ENCODE assay signal across 8 cellular contexts in the genomic region with DNA sequence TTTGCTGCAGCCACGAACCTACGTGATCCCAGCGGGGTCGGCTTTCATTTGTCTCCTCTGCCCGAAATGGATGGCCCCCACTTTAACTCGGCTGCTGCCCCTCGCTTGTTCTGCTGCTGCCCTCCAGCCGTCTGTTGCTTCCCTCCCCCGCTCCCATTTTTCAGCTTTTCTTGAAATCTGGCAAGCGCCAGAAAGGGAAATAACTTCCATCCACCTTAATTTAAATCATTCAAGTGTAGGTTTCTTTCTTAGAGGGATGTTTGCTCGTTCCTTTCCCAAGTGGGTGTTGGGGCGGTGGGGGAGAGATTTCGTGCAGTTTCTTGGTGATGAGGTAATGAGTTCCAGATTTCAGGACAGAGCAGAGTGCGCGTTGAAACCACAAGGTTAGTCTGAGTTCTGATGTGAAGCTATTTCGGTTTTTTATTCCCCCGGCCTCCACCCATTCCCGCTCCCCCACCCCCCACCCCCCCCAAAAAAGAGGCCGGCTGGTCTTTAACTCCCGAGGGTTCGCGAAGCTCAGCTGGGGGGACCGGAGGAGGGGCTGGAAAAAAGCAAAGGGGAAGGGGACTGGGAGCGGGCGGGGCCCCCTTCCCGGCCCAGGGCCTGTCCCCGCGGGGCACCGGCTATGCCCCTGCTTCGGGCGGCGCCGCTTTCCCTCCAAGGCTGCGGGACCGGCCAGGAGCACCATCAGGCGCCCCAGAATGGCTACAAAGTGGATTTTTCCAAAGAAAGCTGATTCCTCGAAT. TPM values are rescaled to one million over a fixed set of nuclear protein-coding genes. Genes with fewer than 3 reads are reported as not detected.
DNase-seq lines count a peak whose midpoint lies in the region; ATAC-seq and TF ChIP-seq lines count a peak whose summit lies in the region.

No MANE protein-coding gene starts in this region.

- H4K20me1 ChIP-seq in GM23338 (replicated peaks; ENCODE audit: insufficient read depth), result peaks cover 18% of the 10 kb centered on the region

- TF ChIP-seq CTCF in AG04449 (IDR thresholded peaks at IDR 0.05; ENCODE audit: insufficient read depth, low read length, missing control alignments) (no peak), GM23338 (conservative IDR thresholded peaks at IDR 0.05; ENCODE audit: low read depth in 2 of 2) (no peak), lower leg skin (IDR thresholded peaks at IDR 0.05) (no peak)

- H3K36me3 ChIP-seq in GM23338 (ENCODE audit: insufficient read depth), result peaks cover 15% of the 10 kb centered on the region; the same call in 1 of the 2 replicates

- H3K27ac ChIP-seq in GM23338 (ENCODE audit: low read depth), result peak overlapping the region; percentile 100

- H3K27ac Mint-ChIP-seq in GM23338, result peak overlapping the region; percentile 100
- H3K27ac Mint-ChIP-seq in T-helper 2 cell treated with Interferon-gamma antibody and Interleukin-4, amounts not matched to agents 5 μg/mL and 100 μg/mL, for 36 hours, result peak overlapping the region; percentile 100

- peak; percentile 90 for DNase-seq in AG04449 (ENCODE audit: low read depth, low spot score)
- peak; percentile 63 for DNase-seq in GM23338 (ENCODE audit: low spot score)
- DNase-seq in T-helper 2 cell treated with Interferon-gamma antibody and Interleukin-4, amounts not matched to agents 5 μg/mL and 100 μg/mL, for 36 hours (ENCODE audit: low spot score), result peak; percentile 54
- DNase-seq in dedifferentiated amniotic fluid mesenchymal stem cell (ENCODE audit: extremely low spot score), result peak; percentile 96
- peak; percentile 66 to 92 for DNase-seq in lower leg skin (ENCODE audit: low spot score in 2 of 2)
- peak in 5 of 6 experiments; percentile 42 to 74 (median 58) for DNase-seq in stimulated activated naive CD4-positive, alpha-beta T cell (lab: John Stamatoyannopoulos, UW)
- DNase-seq in foreskin melanocyte, result no peak

- CTCF ChIA-PET in AG04449 (lab: Yijun Ruan, JAX), result interaction anchor here (0.7 to 2.0 kb wide), 11 partner anchors 10 to 850 kb away, joined by 3 to 11 read pairs (median 4); no protein-coding TSS in a partner anchor

- intact Hi-C loops in lower leg skin (cut with DNase I; ENCODE audit: low total_unique reads), result loop anchor here (10.0 kb wide), 1 partner anchor 250 kb away; no protein-coding TSS in a partner anchor

- H3K4me3 Mint-ChIP-seq in GM23338, result peak overlapping the region; percentile 95
- H3K4me3 Mint-ChIP-seq in T-helper 2 cell treated with Interferon-gamma antibody and Interleukin-4, amounts not matched to agents 5 μg/mL and 100 μg/mL, for 36 hours, result peak overlapping the region; percentile 91

- 0 to 1% methylated on average over 34 to 37 of the region's 37 CpGs for WGBS in lower leg skin, 2 donors

- H3K4me3 ChIP-seq in AG04449 (ENCODE audit: low read depth, low read length) (peak overlapping the region; percentile 99), GM23338 (peak overlapping the region; percentile 92), lower leg skin (ENCODE audit: low read depth, poor library complexity, severe bottlenecking) (peak overlapping the region; percentile 74)

- H3K9me3 Mint-ChIP-seq in GM23338, result peaks cover 26% of the 10 kb centered on the region
- peaks cover 14% of the 10 kb centered on the region for H3K9me3 Mint-ChIP-seq in T-helper 2 cell treated with Interferon-gamma antibody and Interleukin-4, amounts not matched to agents 5 μg/mL and 100 μg/mL, for 36 hours

- H3K36me3 Mint-ChIP-seq in GM23338 (ENCODE audit: low read depth), result peaks cover 50% of the 10 kb centered on the region
- peaks cover 22% of the 10 kb centered on the region for H3K36me3 Mint-ChIP-seq in T-helper 2 cell treated with Interferon-gamma antibody and Interleukin-4, amounts not matched to agents 5 μg/mL and 100 μg/mL, for 36 hours (ENCODE audit: low read depth)

- H3K4me1 ChIP-seq in GM23338 (ENCODE audit: insufficient read depth), result peaks cover 10% of the 10 kb centered on the region

- peaks cover 25% of the 10 kb centered on the region for H3F3A ChIP-seq in GM23338 (replicated peaks; ENCODE audit: low read depth)

- ATAC-seq in GM23338 (peak; percentile 4), HG02973 (IDR thresholded peaks at IDR 0.05; ENCODE audit: unreplicated experiment) (no peak)

- no peak for TF ChIP-seq POLR2A in lower leg skin (IDR thresholded peaks at IDR 0.05)

- POLR2A ChIA-PET in AG04449 (lab: Yijun Ruan, JAX), result interaction anchor here (0.5 to 1.6 kb wide), 10 partner anchors 12 to 546 kb away, joined by 3 to 10 read pairs (median 3); no protein-coding TSS in a partner anchor

- peaks cover 32% of the 10 kb centered on the region for H3K4me1 Mint-ChIP-seq in GM23338
- peaks cover 34% of the 10 kb centered on the region for H3K4me1 Mint-ChIP-seq in T-helper 2 cell treated with Interferon-gamma antibody and Interleukin-4, amounts not matched to agents 5 μg/mL and 100 μg/mL, for 36 hours (ENCODE audit: low read depth)

- H3K27me3 Mint-ChIP-seq in GM23338 (ENCODE audit: insufficient read depth, low read depth, poor library complexity), result peaks cover 54% of the 10 kb centered on the region
- H3K27me3 Mint-ChIP-seq in T-helper 2 cell treated with Interferon-gamma antibody and Interleukin-4, amounts not matched to agents 5 μg/mL and 100 μg/mL, for 36 hours (ENCODE audit: low read depth), result no peaks in the 10 kb centered on the region

- H2AFZ ChIP-seq in GM23338, result no peak overlapping the region

- H3K79me2 ChIP-seq in GM23338 (replicated peaks; ENCODE audit: insufficient read depth), result peaks cover 47% of the 10 kb centered on the region

- H3K4me2 ChIP-seq in GM23338, result peak overlapping the region; percentile 94

- no peaks in the 10 kb centered on the region for H3K27me3 ChIP-seq in GM23338 (ENCODE audit: insufficient read depth)

- H3K9me2 ChIP-seq in GM23338 (ENCODE audit: insufficient read depth), result no peaks in the 10 kb centered on the region

TF ChIP-seq in GM23338, 12 proteins besides CTCF, POLR2A, EP300 and RAD21:
- no peak for TF ChIP-seq ETS1 (IDR thresholded peaks at IDR 0.05)
- TF ChIP-seq POLR2AphosphoS5 (IDR thresholded peaks at IDR 0.05; ENCODE audit: low read depth), result peak; percentile 35; the same call in 1 of the 2 replicates
- TF ChIP-seq REST (IDR thresholded peaks at IDR 0.05; ENCODE audit: unreplicated experiment), result no peak
- TF ChIP-seq NANOG (IDR thresholded peaks at IDR 0.05; ENCODE audit: borderline replicate concordance), result no peak
- TF ChIP-seq CREB1 (CRISPR knock-in tag; IDR thresholded peaks at IDR 0.05; ENCODE audit: low read depth), result no peak
- no peak for TF ChIP-seq STAT1 (IDR thresholded peaks at IDR 0.05; ENCODE audit: unreplicated experiment)

RNA-seq across cellular contexts. Expression of gene ZFP36L1, which starts 2.2 kb away (rescaled TPM):
- 108 and 148 TPM in 2 replicates for total RNA-seq in GM23338 (2014; rRNA removed; shearing (Covaris generic))
- 359 and 382 TPM in 2 replicates for polyA plus RNA-seq in GM23338 (2016; fragmentation: Nextera tagmentation; extraction: Ambion mirVana)
- 1,000 to 10,000 TPM in 1 of 4 donors, 100 to 1,000 TPM in 3; 466 to 2,618 (median 922) TPM for total RNA-seq in lower leg skin
